ENCODE assay signal across 8 cellular contexts in genomic region chr3:128725547-128725931, GRCh38. TPM values are rescaled to one million over a fixed set of nuclear protein-coding genes. Genes with fewer than 3 reads are reported as not detected.
DNase-seq lines count a peak whose midpoint lies in the region; ATAC-seq, FAIRE-seq and TF ChIP-seq lines count a peak whose summit lies in the region.

No MANE protein-coding gene starts in this region.

- H3K27ac ChIP-seq in ACC112 (ENCODE audit: low read depth, low read length) = peak overlapping the region; percentile 49
- peak overlapping the region; percentile 81 for H3K27ac ChIP-seq in caudate nucleus (ENCODE audit: low read depth, low read length)

- H3K79me2 ChIP-seq in ACC112 (ENCODE audit: control insufficient read depth, insufficient read depth, low read length, unreplicated experiment) = peaks cover 50% of the 10 kb centered on the region

- peak overlapping the region; percentile 89 for H3K27ac Mint-ChIP-seq in osteocyte (ENCODE audit: unreplicated experiment)

- no peaks in the 10 kb centered on the region for H3K36me3 ChIP-seq in ACC112 (ENCODE audit: insufficient read depth, low read length)

- FAIRE-seq in D721Med (lab: Jason Lieb, UNC) = no peak

- H2AFZ ChIP-seq in ACC112 (ENCODE audit: low read length, unreplicated experiment) = peak overlapping the region; percentile 78

- H3K27me3 ChIP-seq in ACC112 (ENCODE audit: insufficient read depth, low read length) = 0 out of 2 replicates have a peak, but pooled peaks cover 5% of the 10 kb centered on the region

- peaks cover 15% of the 10 kb centered on the region for H3K27me3 Mint-ChIP-seq in osteocyte (ENCODE audit: unreplicated experiment)

- no peaks in the 10 kb centered on the region for H3K36me3 Mint-ChIP-seq in osteocyte (ENCODE audit: unreplicated experiment)

- H3K4me1 ChIP-seq in ACC112 (ENCODE audit: control insufficient read depth, insufficient read depth, low read length, unreplicated experiment) = peaks cover 10% of the 10 kb centered on the region

- peak overlapping the region; percentile 93 for H3K4me3 Mint-ChIP-seq in osteocyte (ENCODE audit: unreplicated experiment)

- peak; percentile 12 for ATAC-seq in GM19463 (IDR thresholded peaks at IDR 0.05; ENCODE audit: unreplicated experiment)
- peak; percentile 8 for ATAC-seq in HG03460 (IDR thresholded peaks at IDR 0.05; ENCODE audit: unreplicated experiment)

- TF ChIP-seq CTCF in osteocyte (IDR thresholded peaks at IDR 0.05) (no peak), D721Med (IDR thresholded peaks at IDR 0.05; ENCODE audit: insufficient read depth, missing control alignments) (no peak)

- peaks cover 42% of the 10 kb centered on the region for H3K4me1 Mint-ChIP-seq in osteocyte (ENCODE audit: unreplicated experiment)

- H3K9me3 Mint-ChIP-seq in osteocyte (ENCODE audit: unreplicated experiment) = no peaks in the 10 kb centered on the region

- DNase-seq in caudate nucleus (lab: John Stamatoyannopoulos, UW) (no peak), osteocyte (ENCODE audit: extremely low spot score, unreplicated experiment) (no peak), iPS-NIHi11 (ENCODE audit: low spot score) (no peak), D721Med (ENCODE audit: insufficient read length, low spot score) (no peak)
- DNase-seq in stimulated activated CD8-positive, alpha-beta memory T cell treated with anti-CD3 and anti-CD28 coated beads, Interleukin-4, amount 100 ng/mL, for 48 hours = no peak

- peak overlapping the region; percentile 84 for H3K4me3 ChIP-seq in ACC112 (ENCODE audit: low read depth, low read length)

RNA-seq across cellular contexts. Expression of gene RAB7A, which starts 0.4 kb away (rescaled TPM):
- total RNA-seq in osteocyte = 265 and 284 TPM in 2 replicates
